ENCODE assay signal across 18 cellular contexts in the genomic region with DNA sequence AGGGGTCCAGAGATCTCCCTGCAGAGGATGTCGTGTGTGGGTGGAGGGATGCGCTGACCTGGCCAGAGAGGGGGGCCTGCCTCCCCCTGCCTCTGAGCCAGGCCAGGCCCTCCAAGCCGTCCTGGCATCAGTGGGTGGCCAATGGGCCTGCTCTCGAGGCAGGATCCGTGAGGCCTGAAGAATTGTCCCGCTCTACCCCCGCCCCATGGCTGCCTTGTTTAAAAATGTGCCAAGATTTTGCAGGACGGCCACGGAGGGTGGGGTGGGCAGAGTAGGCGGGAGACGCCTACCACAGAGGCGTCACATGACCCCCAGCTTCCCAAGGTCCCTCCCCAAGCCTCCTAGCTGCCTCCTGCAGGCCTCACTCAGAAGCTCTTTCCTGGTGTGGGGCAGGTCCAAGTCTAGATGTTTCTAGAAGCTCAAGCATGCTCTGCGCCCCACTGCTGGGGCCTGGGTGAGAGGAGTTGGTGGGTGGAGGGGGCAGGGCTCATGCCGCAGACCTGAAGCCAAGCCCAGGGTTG.
DNase-seq lines count a peak whose midpoint lies in the region; ATAC-seq, FAIRE-seq and TF ChIP-seq lines count a peak whose summit lies in the region.
"Had no signal": no experiment of that assay in that cellular context is flagged by ENCODE, and none has a peak within 500 bp of the region (broad histone marks: within the 10 kb centered on the region; RNA-seq: fewer than 3 reads in every experiment).

No MANE protein-coding gene starts in this region.

- intact Hi-C loops in pancreas (cut with DNase I), result no loop called here

- TF ChIP-seq POLR2A in erythroblast (IDR thresholded peaks at IDR 0.05; ENCODE audit: low read length), result no peak

- H3K36me3 ChIP-seq in HEK293 (ENCODE audit: control insufficient read depth in 2 of 2, insufficient read depth in 1 of 2, low read length in 2 of 2), result no peaks in the 10 kb centered on the region
- H3K36me3 ChIP-seq in pancreas, result no peaks in the 10 kb centered on the region

- TF ChIP-seq CTCF in HEK293 (tag by site-specific recombination; IDR thresholded peaks at IDR 0.05) (no peak), pancreas (IDR thresholded peaks at IDR 0.05) (no peak)

- WGBS in pancreas, 2 donors, result 47 to 52% methylated on average over 14 of the region's 14 CpGs

- no peaks in the 10 kb centered on the region for H3K9me3 ChIP-seq in HEK293 (ENCODE audit: control insufficient read depth, insufficient read depth, low read depth, low read length)
- no peaks in the 10 kb centered on the region for H3K9me3 ChIP-seq in pancreas

- no peaks in the 10 kb centered on the region for H3K27me3 ChIP-seq in pancreas

- H3K4me3 ChIP-seq in HEK293 (ENCODE audit: low read depth, low read length), result no peak overlapping the region
- no peak overlapping the region for H3K4me3 ChIP-seq in pancreas

- POLR2A ChIA-PET in HEK293 (lab: Yijun Ruan, JAX), result no interaction called here

- H3K4me1 ChIP-seq in HEK293 (ENCODE audit: control insufficient read depth, insufficient read depth, low read length) (0 out of 2 replicates have a peak, but pooled peaks cover 2% of the 10 kb centered on the region), pancreas (no peaks in the 10 kb centered on the region)

- no peak for FAIRE-seq in pancreas (lab: Jason Lieb, UNC)
- FAIRE-seq: A204.1, H54, HTR-8/SVneo had no signal

- DNase-seq in SK-MEL-5 (ENCODE audit: low read depth, low spot score) (peak; percentile 35), pancreas (no peak), erythroblast (lab: John Stamatoyannopoulos, UW) (no peak)
- no peak for DNase-seq in activated CD4-positive, alpha-beta T cell treated with anti-CD3 and anti-CD28 coated beads, Interleukin-2, amount 50 U/mL, for 1 hour
- DNase-seq: AML-193; CD4-positive, alpha-beta T cell; DMS153; DMS79; GDM1; HCEC 1CT had no signal

- in situ Hi-C loops in SK-MEL-5 (cut with HindIII; ENCODE audit: low pct_unique_long_range_greater_than_20kb, low sequenced_read_pairs), result no loop called here

- CTCF ChIA-PET in HEK293 (lab: Yijun Ruan, JAX), result no interaction called here

- H3K27ac ChIP-seq in HEK293 (ENCODE audit: extremely low read depth, low read depth, low read length) (no peak overlapping the region), cingulate gyrus (ENCODE audit: low read depth, low read length) (peak overlapping the region; percentile 29), pancreas (no peak overlapping the region)
- H3K27ac ChIP-seq: C4-2B, KMS-11 had no signal

- no peak for ATAC-seq in GM18907 (IDR thresholded peaks at IDR 0.05; ENCODE audit: unreplicated experiment)
- ATAC-seq in pancreas, result no peak

TF ChIP-seq in HEK293, 187 proteins besides CTCF, POLR2A, EP300 and RAD21:
- peak; percentile 61 for TF ChIP-seq ZFHX2 (tag by site-specific recombination; conservative IDR thresholded peaks at IDR 0.05)
- TF ChIP-seq ZBTB7A (tag by site-specific recombination; IDR thresholded peaks at IDR 0.05; ENCODE audit: low read depth), result no peak
- peak; percentile 54; the same call in 1 of the 2 replicates for TF ChIP-seq EGR2 (tag by site-specific recombination; IDR thresholded peaks at IDR 0.05; ENCODE audit: low read depth)
TF ChIP-seq in HEK293: peak in this region for 2.
